ENCODE assay signal across 25 cellular contexts in genomic region chr11:34447044-34447443, GRCh38.
"Had no signal": no experiment of that assay in that cellular context is flagged by ENCODE, and none has a peak within 500 bp of the region (broad histone marks: within the 10 kb centered on the region; RNA-seq: fewer than 3 reads in every experiment).

No MANE protein-coding gene starts in this region.

- H3K4me2 ChIP-seq: hepatocyte had no signal

- H3K9me3 Mint-ChIP-seq: mesothelial cell of epicardium; naive thymus-derived CD4-positive, alpha-beta T cell; natural killer cell treated with Interleukin-12 subunit alpha and Interleukin-12 subunit beta and Interleukin-15 and Interleukin-18, amount 100 ng/mL, for 72 hours; stimulated activated naive B cell treated with anti-CD40 and anti-IgM and Interleukin-4, amounts not matched to agents 10 μg/mL and 1 μg/mL and 100 μg/mL, for 72 hours had no signal

- H3K36me3 Mint-ChIP-seq: natural killer cell treated with Interleukin-12 subunit alpha and Interleukin-12 subunit beta and Interleukin-15 and Interleukin-18, amount 100 ng/mL, for 72 hours had no signal

- H3K27ac Mint-ChIP-seq: mesothelial cell of epicardium; natural killer cell treated with Interleukin-12 subunit alpha and Interleukin-12 subunit beta and Interleukin-15 and Interleukin-18, amount 100 ng/mL, for 72 hours had no signal

- H3K4me1 ChIP-seq: prostate gland, testis had no signal

- ATAC-seq: naive thymus-derived CD4-positive, alpha-beta T cell; natural killer cell treated with Interleukin-12 subunit alpha and Interleukin-12 subunit beta and Interleukin-15 and Interleukin-18, amount 100 ng/mL, for 72 hours; pancreas; sciatic nerve; stimulated activated naive B cell treated with anti-CD40 and anti-IgM and Interleukin-4, amounts not matched to agents 10 μg/mL and 1 μg/mL and 100 μg/mL, for 72 hours; stimulated activated naive CD8-positive, alpha-beta T cell treated with anti-CD3 and anti-CD28 coated beads, Interleukin-15, Interleukin-2, amounts not matched to agents 100 U/mL and 50 U/mL, for 24 hours; upper lobe of right lung had no signal

- H3K27me3 Mint-ChIP-seq: naive thymus-derived CD4-positive, alpha-beta T cell; natural killer cell treated with Interleukin-12 subunit alpha and Interleukin-12 subunit beta and Interleukin-15 and Interleukin-18, amount 100 ng/mL, for 72 hours; stimulated activated naive B cell treated with anti-CD40 and anti-IgM and Interleukin-4, amounts not matched to agents 10 μg/mL and 1 μg/mL and 100 μg/mL, for 72 hours had no signal

- H3K4me1 Mint-ChIP-seq: mesothelial cell of epicardium had no signal

- H3K4me3 ChIP-seq: heart right ventricle, hepatocyte, lung, pancreas, prostate gland, skin epidermis, stomach, testis, thyroid gland, transverse colon, upper lobe of right lung had no signal

- DNase-seq: heart right ventricle; islet precursor cell; mesendoderm; naive thymus-derived CD4-positive, alpha-beta T cell; nucleus accumbens; pancreas; posterior cingulate gyrus; stimulated activated CD4-positive, alpha-beta T cell treated with anti-CD3 and anti-CD28 coated beads, Interleukin-12 subunit alpha, Interleukin-12 subunit beta, amount 100 ng/mL, for 4 hours; stimulated activated CD4-positive, alpha-beta T cell treated with anti-CD3 and anti-CD28 coated beads, Interleukin-15, amount 100 ng/mL, for 24 hours; stimulated activated CD4-positive, alpha-beta T cell treated with anti-CD3 and anti-CD28 coated beads, Interleukin-2, amount 100 ng/mL, for 24 hours; stimulated activated CD4-positive, alpha-beta T cell treated with anti-CD3 and anti-CD28 coated beads, Interleukin-4, amount 100 ng/mL, for 1 hour; stimulated activated naive B cell treated with anti-CD40 and anti-IgM and Interleukin-4, amounts not matched to agents 10 μg/mL and 1 μg/mL and 100 μg/mL, for 72 hours; stimulated activated naive CD8-positive, alpha-beta T cell treated with anti-CD3 and anti-CD28 coated beads, Interleukin-15, Interleukin-2, amounts not matched to agents 100 U/mL and 50 U/mL, for 24 hours; stomach; testis; thyroid gland; transverse colon; upper lobe of right lung had no signal

- H3K27me3 ChIP-seq: heart right ventricle, pancreas, stomach, testis, thyroid gland, transverse colon, upper lobe of right lung had no signal

- H3K79me2 ChIP-seq: hepatocyte had no signal

- H2AFZ ChIP-seq: hepatocyte had no signal

- H3K36me3 ChIP-seq: prostate gland had no signal

- H3K9me3 ChIP-seq: heart right ventricle, pancreas, prostate gland, stomach, testis, thyroid gland, transverse colon, upper lobe of right lung had no signal

- H3K27ac ChIP-seq: hepatocyte, pancreas, prostate gland, skin epidermis, stomach, testis, thyroid gland, transverse colon, upper lobe of right lung had no signal

- H3K4me3 Mint-ChIP-seq: mesothelial cell of epicardium; natural killer cell treated with Interleukin-12 subunit alpha and Interleukin-12 subunit beta and Interleukin-15 and Interleukin-18, amount 100 ng/mL, for 72 hours; stimulated activated naive B cell treated with anti-CD40 and anti-IgM and Interleukin-4, amounts not matched to agents 10 μg/mL and 1 μg/mL and 100 μg/mL, for 72 hours had no signal
